Comparison of ENCODE assay signal across 15 cellular contexts in the genomic region with DNA sequence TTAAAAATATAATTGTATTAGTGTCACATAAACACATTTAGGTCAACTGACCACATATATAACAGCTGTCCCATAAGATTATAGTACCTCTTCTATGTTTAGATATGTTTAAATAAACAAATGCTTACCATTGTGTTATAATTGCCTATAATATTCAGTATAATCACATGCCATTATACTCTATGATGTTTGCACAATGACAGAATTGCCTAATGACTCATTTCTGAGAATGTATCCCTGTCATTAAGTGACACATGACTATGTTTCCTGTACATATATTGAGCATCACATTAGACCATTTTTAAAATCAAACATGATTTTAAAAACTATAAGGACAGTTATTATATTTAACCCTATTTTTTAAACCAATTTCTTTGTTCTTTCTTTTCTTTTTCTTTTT.
A peak's percentile ranks its signal among the peaks of the same experiment; 100 is the strongest.
DNase-seq lines count a peak whose midpoint lies in the region; ATAC-seq and TF ChIP-seq lines count a peak whose summit lies in the region.
"Had no signal": no experiment of that assay in that cellular context is flagged by ENCODE, and none has a peak within 500 bp of the region (broad histone marks: within the 10 kb centered on the region; RNA-seq: fewer than 3 reads in every experiment).

No MANE protein-coding gene starts in this region.

- no peaks in the 10 kb centered on the region for H3K79me2 ChIP-seq in mammary epithelial cell (ENCODE audit: insufficient read depth, low read length)

- TF ChIP-seq EP300 in suprapubic skin (IDR thresholded peaks at IDR 0.05), result no peak

- H3K9ac ChIP-seq in mammary epithelial cell (ENCODE audit: insufficient read depth, low read length), result no peak overlapping the region

- H3K36me3 ChIP-seq in mammary epithelial cell (ENCODE audit: insufficient read depth, low read length) (no peaks in the 10 kb centered on the region), suprapubic skin (no peaks in the 10 kb centered on the region)
- H3K36me3 ChIP-seq: ovary, thoracic aorta had no signal

- no peaks in the 10 kb centered on the region for H3K9me3 ChIP-seq in mammary epithelial cell (replicated peaks; ENCODE audit: insufficient read depth, low read length)
- no peaks in the 10 kb centered on the region for H3K9me3 ChIP-seq in suprapubic skin
- H3K9me3 ChIP-seq: ovary, thoracic aorta had no signal

- TF ChIP-seq CTCF in mammary epithelial cell (conservative IDR thresholded peaks at IDR 0.05 in 1 of 2, IDR thresholded peaks at IDR 0.05 in 1 of 2; ENCODE audit: extremely low read depth in 1 of 2, insufficient read depth in 1 of 2, low read depth in 1 of 2, low read length in 2 of 2), result no peak
- TF ChIP-seq CTCF in suprapubic skin (IDR thresholded peaks at IDR 0.05), result no peak

- DNase-seq in SHP77 treated with DMSO at 0.1 percent for 48 hours (lab: John Stamatoyannopoulos, UW) (peak; percentile 22), SHP77 (lab: John Stamatoyannopoulos, UW) (no peak), NCI-H146 (lab: John Stamatoyannopoulos, UW) (peak; percentile 84), mammary epithelial cell (peak; percentile 11), stromal cell of bone marrow (ENCODE audit: low read depth) (peak; percentile 9), suprapubic skin (ENCODE audit: low spot score in 2 of 2) (no peak), ACHN (no peak)
- DNase-seq: activated CD4-positive, alpha-beta memory T cell treated with anti-CD3 and anti-CD28 coated beads for 36 hours; foreskin keratinocyte; KG1; midbrain; NCI-H226; ovary had no signal

- peaks cover 10% of the 10 kb centered on the region for H3K4me1 ChIP-seq in mammary epithelial cell (ENCODE audit: insufficient read depth, low read length)
- H3K4me1 ChIP-seq in suprapubic skin, result peaks cover 13% of the 10 kb centered on the region
- H3K4me1 ChIP-seq: foreskin keratinocyte had no signal

- H4K20me1 ChIP-seq in mammary epithelial cell (ENCODE audit: insufficient read depth, low read length), result no peaks in the 10 kb centered on the region

- no peak overlapping the region for H2AFZ ChIP-seq in mammary epithelial cell (ENCODE audit: low read depth, low read length)

- dilution Hi-C loops in mammary epithelial cell (cut with HindIII; ENCODE audit: low sequenced_read_pairs), result no loop called here

- BruUV-seq in mammary epithelial cell (replicated peaks; lab: Mats Ljungman, UMichigan), result no TSS peak

- in situ Hi-C loops in mammary epithelial cell (cut with MboI; ENCODE audit: low sequenced_read_pairs in 2 of 2) (no loop called here), ACHN (cut with HindIII; ENCODE audit: low pct_ligation_motif_present, low pct_unique_long_range_greater_than_20kb, low sequenced_read_pairs) (no loop called here)

- CTCF ChIA-PET in mammary epithelial cell (lab: Charles Lee; ENCODE audit: low non-redundant PET), result no interaction called here

- H3K4me3 ChIP-seq in mammary epithelial cell (replicated peaks in 1 of 3; ENCODE audit: insufficient read depth in 1 of 3, low read depth in 2 of 3, low read length in 3 of 3) (no peak overlapping the region), suprapubic skin (no peak overlapping the region)
- H3K4me3 ChIP-seq: ovary, thoracic aorta had no signal

- H3K27me3 ChIP-seq in mammary epithelial cell (ENCODE audit: insufficient read depth, low read length), result no peaks in the 10 kb centered on the region
- H3K27me3 ChIP-seq in suprapubic skin, result no peaks in the 10 kb centered on the region
- H3K27me3 ChIP-seq: ovary had no signal

- TF ChIP-seq POLR2A in suprapubic skin (IDR thresholded peaks at IDR 0.05), result no peak

- H3K27ac ChIP-seq in mammary epithelial cell (ENCODE audit: insufficient read depth, low read depth, low read length) (no peak overlapping the region), suprapubic skin (no peak overlapping the region)
- H3K27ac ChIP-seq: foreskin keratinocyte, ovary, thoracic aorta had no signal

- intact Hi-C loops in mammary epithelial cell (cut with micrococcal nuclease), result no loop called here

- no peak for ATAC-seq in GM18858 (IDR thresholded peaks at IDR 0.05; ENCODE audit: unreplicated experiment)
- ATAC-seq: foreskin keratinocyte had no signal

- no peak overlapping the region for H3K4me2 ChIP-seq in mammary epithelial cell (ENCODE audit: insufficient read depth, low read depth, low read length)

Comparison
In these comparisons a context has a peak if more than half of its experiments do, and no peak if none do; other contexts are left out.
1. DNase-seq: peak in SHP77 treated with DMSO at 0.1 percent for 48 hours (single experiment), NCI-H146 (single experiment), mammary epithelial cell (single experiment) and stromal cell of bone marrow (single experiment); none in SHP77 (0 of 2), suprapubic skin (0 of 2) and ACHN (single experiment).